In genomic region chr7:157737151-157738063, GRCh38 we compare ENCODE assay signal across 16 cellular contexts.
DNase-seq lines count a peak whose midpoint lies in the region; ATAC-seq and TF ChIP-seq lines count a peak whose summit lies in the region.
"Had no signal": no experiment of that assay in that cellular context is flagged by ENCODE, and none has a peak within 500 bp of the region (broad histone marks: within the 10 kb centered on the region; RNA-seq: fewer than 3 reads in every experiment).

No MANE protein-coding gene starts in this region.

- POLR2A ChIA-PET in WTC11 (lab: Charles Lee), result interaction anchor here (0.7 kb wide), 1 partner anchor 262 kb away, joined by 3 read pairs; no protein-coding TSS in a partner anchor

- 82% methylated on average over 36 of the region's 36 CpGs for WGBS in hepatocyte (ENCODE audit: low lambda C conversion rate, missing lambda C conversion rate)

- H3K79me2 ChIP-seq in hepatocyte, result no peaks in the 10 kb centered on the region

- H2AFZ ChIP-seq in hepatocyte, result no peak overlapping the region

- no peaks in the 10 kb centered on the region for H3K9me3 ChIP-seq in hepatocyte (ENCODE audit: low read depth)

- H3K36me3 ChIP-seq in H7 (replicated peaks; ENCODE audit: control insufficient read depth, insufficient read depth, low read length), result no peaks in the 10 kb centered on the region
- H3K36me3 ChIP-seq in hepatocyte (replicated peaks; ENCODE audit: insufficient read depth, low read depth), result no peaks in the 10 kb centered on the region

- no peaks in the 10 kb centered on the region for H3K4me1 ChIP-seq in hepatocyte (ENCODE audit: insufficient read depth)

- H3K4me3 ChIP-seq in H7 (ENCODE audit: insufficient read depth, low read depth, low read length) (no peak overlapping the region), hepatocyte (no peak overlapping the region)

- peak; percentile 16; the same call in 1 of the 2 replicates for ATAC-seq in WTC11
- ATAC-seq: PC-3 had no signal

- H3K4me1 Mint-ChIP-seq in WTC11 (peaks cover 4% of the 10 kb centered on the region; the same call in 1 of the 2 replicates), progenitor cell of endocrine pancreas (ENCODE audit: low read depth) (peaks cover 4% of the 10 kb centered on the region)

- no peaks in the 10 kb centered on the region for H3K9me2 ChIP-seq in hepatocyte (replicated peaks; ENCODE audit: insufficient read depth)

- H3K4me2 ChIP-seq in hepatocyte, result peak overlapping the region; percentile 33

- TF ChIP-seq CTCF in WTC11 (IDR thresholded peaks at IDR 0.05), result no peak
- no peak for TF ChIP-seq CTCF in hepatocyte (IDR thresholded peaks at IDR 0.05; ENCODE audit: poor library complexity)
- no peak for TF ChIP-seq CTCF in progenitor cell of endocrine pancreas (IDR thresholded peaks at IDR 0.05; ENCODE audit: unreplicated experiment)

- H3K4me3 Mint-ChIP-seq in WTC11 (no peak overlapping the region), progenitor cell of endocrine pancreas (ENCODE audit: low read depth) (no peak overlapping the region)
- H3K4me3 Mint-ChIP-seq: CD4-positive, alpha-beta T cell had no signal

- H3K27me3 Mint-ChIP-seq in WTC11 (ENCODE audit: low read depth), result peaks cover 16% of the 10 kb centered on the region
- peaks cover 56% of the 10 kb centered on the region for H3K27me3 Mint-ChIP-seq in progenitor cell of endocrine pancreas

- peaks cover 31% of the 10 kb centered on the region for H3K36me3 Mint-ChIP-seq in WTC11
- H3K36me3 Mint-ChIP-seq in progenitor cell of endocrine pancreas (ENCODE audit: insufficient read depth), result peaks cover 2% of the 10 kb centered on the region

- H3K9me3 Mint-ChIP-seq in WTC11, result peaks cover 28% of the 10 kb centered on the region
- no peaks in the 10 kb centered on the region for H3K9me3 Mint-ChIP-seq in progenitor cell of endocrine pancreas (ENCODE audit: low read depth)
- H3K9me3 Mint-ChIP-seq: CD4-positive, alpha-beta T cell had no signal

- no peak overlapping the region for H3K27ac ChIP-seq in hepatocyte

- H3K27ac Mint-ChIP-seq in WTC11 (no peak overlapping the region; the same call in 1 of the 2 replicates), progenitor cell of endocrine pancreas (peak overlapping the region; percentile 85)
- H3K27ac Mint-ChIP-seq: CD4-positive, alpha-beta T cell had no signal

- H3K27me3 ChIP-seq in H7 (ENCODE audit: control insufficient read depth, insufficient read depth, low read length), result no peaks in the 10 kb centered on the region
- H3K27me3 ChIP-seq in hepatocyte, result peaks cover 5% of the 10 kb centered on the region

- peak; percentile 71 for DNase-seq in H7
- DNase-seq in WTC11 (ENCODE audit: low spot score), result no peak
- no peak for DNase-seq in hepatocyte (ENCODE audit: low spot score)
- no peak for DNase-seq in progenitor cell of endocrine pancreas (ENCODE audit: low spot score, unreplicated experiment)
- DNase-seq in NCI-H2081 (lab: John Stamatoyannopoulos, UW), result no peak
- DNase-seq in NCI-H69 (lab: John Stamatoyannopoulos, UW), result no peak
- DNase-seq in activated gamma-delta T cell treated with Interleukin-2 at 50 U/mL for 16 hours, result no peak
- DNase-seq: AML-193; CD4-positive, alpha-beta T cell; MV-4-11; NCI-H146; NCI-H2107; NCI-H226; NCI-H526 treated with DMSO at 0.1 percent for 48 hours; NK-92 treated with Interleukin-12 subunit alpha and Interleukin-12 subunit beta, amount 100 ng/mL, for 24 hours; PC-3 had no signal

- CTCF ChIA-PET in WTC11 (lab: Charles Lee), result no interaction called here

- H4K20me1 ChIP-seq in hepatocyte (ENCODE audit: insufficient read depth, poor library complexity, severe bottlenecking), result no peaks in the 10 kb centered on the region

TF ChIP-seq in WTC11, 78 proteins besides CTCF, POLR2A, EP300 and RAD21:
- TF ChIP-seq NFYB (CRISPR knock-in tag; conservative IDR thresholded peaks at IDR 0.05; ENCODE audit: low read depth) (no peak), CBFB (CRISPR knock-in tag; IDR thresholded peaks at IDR 0.05; ENCODE audit: low read depth) (no peak), ZNF138 (CRISPR knock-in tag; conservative IDR thresholded peaks at IDR 0.05) (no peak), ZNF232 (CRISPR knock-in tag; IDR thresholded peaks at IDR 0.05) (no peak), CDX4 (CRISPR knock-in tag; IDR thresholded peaks at IDR 0.05; ENCODE audit: borderline replicate concordance) (no peak)
